In the genomic region with DNA sequence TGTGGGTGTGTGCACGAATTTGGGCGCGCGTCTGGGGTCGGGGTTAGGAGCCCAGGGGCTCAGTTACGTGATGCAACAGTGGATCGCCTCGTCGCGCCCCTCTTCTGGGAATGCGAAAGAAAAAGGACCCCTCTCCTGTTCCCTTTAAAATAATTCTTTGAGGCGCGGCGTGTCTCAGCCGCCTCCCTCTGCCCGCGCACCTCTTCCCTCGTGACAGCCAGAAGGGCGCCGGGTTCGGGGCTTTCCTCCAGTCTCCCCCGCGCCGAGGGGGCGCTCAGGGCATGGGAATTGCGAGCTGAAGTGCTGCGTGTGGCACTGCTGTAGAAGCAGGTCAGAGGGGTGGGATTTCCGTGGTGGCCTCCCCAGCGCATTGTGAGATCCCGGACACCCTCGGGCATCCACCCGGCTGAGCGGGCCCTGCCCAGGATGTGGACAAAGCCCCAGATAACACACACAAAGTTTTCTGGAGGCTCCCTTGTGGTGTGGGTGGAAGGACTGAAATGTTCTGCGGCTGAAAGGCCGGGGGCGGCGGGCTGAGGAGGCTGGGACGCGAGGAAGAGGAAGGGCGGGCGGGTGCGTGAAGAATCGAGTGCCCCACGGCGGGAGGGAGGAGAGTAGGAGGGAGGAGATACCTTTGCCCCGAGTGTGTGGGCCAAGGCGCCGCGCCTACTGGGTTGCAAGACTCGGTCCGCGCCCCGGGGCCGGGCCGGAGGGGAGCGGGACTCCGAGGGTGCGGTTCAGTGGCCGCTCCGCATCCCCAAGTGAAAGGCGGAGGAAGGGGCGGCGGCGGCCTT, we compare ENCODE assay signal across 7 cellular contexts. TPM values are rescaled to one million over a fixed set of nuclear protein-coding genes. Genes with fewer than 3 reads are reported as not detected.
DNase-seq lines count a peak whose midpoint lies in the region; ATAC-seq and TF ChIP-seq lines count a peak whose summit lies in the region.

No MANE protein-coding gene starts in this region.

- H3K36me3 ChIP-seq in HEK293 (ENCODE audit: control insufficient read depth in 2 of 2, insufficient read depth in 1 of 2, low read length in 2 of 2) (no peaks in the 10 kb centered on the region; a peak in 1 of 3 replicates), endodermal cell (ENCODE audit: control insufficient read depth, insufficient read depth, low read length) (peaks cover 2% of the 10 kb centered on the region)

- WGBS in endodermal cell (ENCODE audit: insufficient coverage in 1 of 2, insufficient read length in 1 of 2), 2 experiments = 0 to 1% methylated on average over 19 to 64 of the region's 64 CpGs

- H3K27me3 Mint-ChIP-seq in endodermal cell (ENCODE audit: insufficient read depth) = peaks cover 10% of the 10 kb centered on the region
- no peaks in the 10 kb centered on the region for H3K27me3 Mint-ChIP-seq in mesothelial cell of epicardium (ENCODE audit: low read depth)

- DNase-seq in NCI-H128 (lab: John Stamatoyannopoulos, UW; ENCODE audit: unreplicated experiment) (peak; percentile 21), endodermal cell (peak; percentile 80), mesothelial cell of epicardium (ENCODE audit: low spot score in 2 of 2, unreplicated experiment in 2 of 2) (peak; percentile 28 to 65)
- DNase-seq in activated CD8-positive, alpha-beta memory T cell treated with anti-CD3 and anti-CD28 coated beads, Interleukin-2, amount 50 U/mL, for 1 hour (ENCODE audit: extremely low read depth) = peak; percentile 3
- peak; percentile 18 for DNase-seq in stimulated activated CD8-positive, alpha-beta memory T cell treated with anti-CD3 and anti-CD28 coated beads, Interleukin-7, amount 100 ng/mL, for 24 hours (ENCODE audit: low read depth)

- H3K4me3 Mint-ChIP-seq in endodermal cell = peak overlapping the region; percentile 88
- peak overlapping the region; percentile 81 for H3K4me3 Mint-ChIP-seq in mesothelial cell of epicardium

- peak overlapping the region; percentile 75 for H3K9ac ChIP-seq in endodermal cell (ENCODE audit: extremely low read depth, low read length, poor library complexity, severe bottlenecking)

- peak overlapping the region; percentile 68 for H3K27ac ChIP-seq in HEK293 (ENCODE audit: extremely low read depth, low read depth, low read length)
- peak overlapping the region; percentile 85 for H3K27ac ChIP-seq in endodermal cell (ENCODE audit: low read depth, low read length)

- H3K9me3 ChIP-seq in HEK293 (ENCODE audit: control insufficient read depth, insufficient read depth, low read depth, low read length) (no peaks in the 10 kb centered on the region), endodermal cell (ENCODE audit: control insufficient read depth, low read length) (no peaks in the 10 kb centered on the region)

- H3K27me3 ChIP-seq in endodermal cell (ENCODE audit: control insufficient read depth, insufficient read depth, low read length, poor library complexity, severe bottlenecking) = no peaks in the 10 kb centered on the region

- POLR2A ChIA-PET in HEK293 (lab: Yijun Ruan, JAX) = interaction anchor here (0.7 to 1.0 kb wide), 3 partner anchors 30 to 503 kb away, joined by 3 to 4 read pairs (median 3); no protein-coding TSS in a partner anchor

- H3K9me3 Mint-ChIP-seq in endodermal cell = no peaks in the 10 kb centered on the region
- no peaks in the 10 kb centered on the region for H3K9me3 Mint-ChIP-seq in mesothelial cell of epicardium

- H3K27ac Mint-ChIP-seq in endodermal cell (peak overlapping the region; percentile 77), mesothelial cell of epicardium (peak overlapping the region; percentile 90)

- peak; percentile 27 for ATAC-seq in GM18498 (IDR thresholded peaks at IDR 0.05; ENCODE audit: unreplicated experiment)

- no peaks in the 10 kb centered on the region for H3K4me1 ChIP-seq in HEK293 (ENCODE audit: control insufficient read depth, insufficient read depth, low read length)
- peaks cover 5% of the 10 kb centered on the region for H3K4me1 ChIP-seq in endodermal cell (ENCODE audit: control insufficient read depth, insufficient read depth, low read length)

- H3K4me1 Mint-ChIP-seq in endodermal cell (peaks cover 28% of the 10 kb centered on the region), mesothelial cell of epicardium (peaks cover 45% of the 10 kb centered on the region)

- peak; percentile 42; the same call in 1 of the 2 replicates for TF ChIP-seq CTCF in HEK293 (tag by site-specific recombination; IDR thresholded peaks at IDR 0.05)
- TF ChIP-seq CTCF in endodermal cell (conservative IDR thresholded peaks at IDR 0.05) = no peak
- no peak for TF ChIP-seq CTCF in mesothelial cell of epicardium (IDR thresholded peaks at IDR 0.05; ENCODE audit: unreplicated experiment)

- H3K4me3 ChIP-seq in HEK293 (ENCODE audit: low read depth, low read length) (peak overlapping the region; percentile 71), endodermal cell (ENCODE audit: low read length) (peak overlapping the region; percentile 88)

- CTCF ChIA-PET in HEK293 (lab: Yijun Ruan, JAX) = no interaction called here

- H3K36me3 Mint-ChIP-seq in endodermal cell (ENCODE audit: low read depth) (peaks cover 3% of the 10 kb centered on the region), mesothelial cell of epicardium (peaks cover 3% of the 10 kb centered on the region)

TF ChIP-seq in HEK293, 187 proteins besides CTCF, POLR2A, EP300 and RAD21 (continues in another document):
- TF ChIP-seq ZNF701 (tag by site-specific recombination; IDR thresholded peaks at IDR 0.05) = no peak
- TF ChIP-seq ZNF561 (tag by site-specific recombination; IDR thresholded peaks at IDR 0.05; ENCODE audit: borderline replicate concordance) = no peak
- TF ChIP-seq ZNF37A (tag by site-specific recombination; IDR thresholded peaks at IDR 0.05) = no peak
- no peak for TF ChIP-seq KLF8 (tag by site-specific recombination; IDR thresholded peaks at IDR 0.05)
- TF ChIP-seq ZEB2 (tag by site-specific recombination; IDR thresholded peaks at IDR 0.05) = no peak
- TF ChIP-seq ZNF558 (tag by site-specific recombination; IDR thresholded peaks at IDR 0.05) = no peak
- TF ChIP-seq GLI2 (tag by site-specific recombination; IDR thresholded peaks at IDR 0.05; ENCODE audit: borderline replicate concordance, low read depth) = no peak
- TF ChIP-seq FEZF1 (tag by site-specific recombination; IDR thresholded peaks at IDR 0.05) = no peak
- TF ChIP-seq ZNF707 (tag by site-specific recombination; IDR thresholded peaks at IDR 0.05) = no peak
- no peak for TF ChIP-seq ZFP69B (tag by site-specific recombination; IDR thresholded peaks at IDR 0.05)
- TF ChIP-seq ZNF785 (tag by site-specific recombination; IDR thresholded peaks at IDR 0.05) = no peak
- no peak for TF ChIP-seq ZNF366 (tag by site-specific recombination; conservative IDR thresholded peaks at IDR 0.05)
- no peak for TF ChIP-seq ZNF530 (tag by site-specific recombination; IDR thresholded peaks at IDR 0.05; ENCODE audit: low read depth)
- TF ChIP-seq HOXA7 (CRISPR knock-in tag; IDR thresholded peaks at IDR 0.05; ENCODE audit: borderline replicate concordance) = no peak
- no peak for TF ChIP-seq ZBTB7A (tag by site-specific recombination; IDR thresholded peaks at IDR 0.05; ENCODE audit: low read depth)
- no peak for TF ChIP-seq ZNF548 (tag by site-specific recombination; IDR thresholded peaks at IDR 0.05)
- no peak for TF ChIP-seq MEIS1 (CRISPR knock-in tag; IDR thresholded peaks at IDR 0.05; ENCODE audit: borderline replicate concordance)
- TF ChIP-seq EGR2 (tag by site-specific recombination; IDR thresholded peaks at IDR 0.05; ENCODE audit: low read depth) = peak; percentile 97
- TF ChIP-seq, protein P1, sequence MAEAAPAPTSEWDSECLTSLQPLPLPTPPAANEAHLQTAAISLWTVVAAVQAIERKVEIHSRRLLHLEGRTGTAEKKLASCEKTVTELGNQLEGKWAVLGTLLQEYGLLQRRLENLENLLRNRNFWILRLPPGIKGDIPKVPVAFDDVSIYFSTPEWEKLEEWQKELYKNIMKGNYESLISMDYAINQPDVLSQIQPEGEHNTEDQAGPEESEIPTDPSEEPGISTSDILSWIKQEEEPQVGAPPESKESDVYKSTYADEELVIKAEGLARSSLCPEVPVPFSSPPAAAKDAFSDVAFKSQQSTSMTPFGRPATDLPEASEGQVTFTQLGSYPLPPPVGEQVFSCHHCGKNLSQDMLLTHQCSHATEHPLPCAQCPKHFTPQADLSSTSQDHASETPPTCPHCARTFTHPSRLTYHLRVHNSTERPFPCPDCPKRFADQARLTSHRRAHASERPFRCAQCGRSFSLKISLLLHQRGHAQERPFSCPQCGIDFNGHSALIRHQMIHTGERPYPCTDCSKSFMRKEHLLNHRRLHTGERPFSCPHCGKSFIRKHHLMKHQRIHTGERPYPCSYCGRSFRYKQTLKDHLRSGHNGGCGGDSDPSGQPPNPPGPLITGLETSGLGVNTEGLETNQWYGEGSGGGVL (tag by site-specific recombination; IDR thresholded peaks at IDR 0.05) = peak; percentile 36; the same call in 1 of the 2 replicates
- no peak for TF ChIP-seq ZFP41 (tag by site-specific recombination; IDR thresholded peaks at IDR 0.05; ENCODE audit: borderline replicate concordance)
- TF ChIP-seq ZFHX2 (tag by site-specific recombination; conservative IDR thresholded peaks at IDR 0.05) = peak; percentile 97
- peak; percentile 85 for TF ChIP-seq ZNF610 (tag by site-specific recombination; IDR thresholded peaks at IDR 0.05; ENCODE audit: borderline replicate concordance)
- TF ChIP-seq ZNF391 (tag by site-specific recombination; IDR thresholded peaks at IDR 0.05; ENCODE audit: borderline replicate concordance, low read depth) = 0 out of 2 replicates have a peak, but pooled peaks have one; percentile 8
- no peak for TF ChIP-seq ZNF792 (tag by site-specific recombination; IDR thresholded peaks at IDR 0.05)
- no peak for TF ChIP-seq ZNF350 (tag by site-specific recombination; IDR thresholded peaks at IDR 0.05)
- TF ChIP-seq WT1 (tag by site-specific recombination; IDR thresholded peaks at IDR 0.05) = no peak
- TF ChIP-seq ZNF843 (tag by site-specific recombination; IDR thresholded peaks at IDR 0.05) = no peak
- TF ChIP-seq ZNF140 (tag by site-specific recombination; IDR thresholded peaks at IDR 0.05) = no peak

RNA-seq across cellular contexts. Expression of gene SEPTIN11, which starts 0.7 kb away (rescaled TPM):
- total RNA-seq in endodermal cell = 100 to 1,000 TPM; 102 to 116 TPM
- polyA plus RNA-seq in endodermal cell (2013, experiment 1 of 2) = 130 TPM
- 129 TPM for polyA plus RNA-seq in endodermal cell (2013, experiment 2 of 2)
- total RNA-seq in mesothelial cell of epicardium = 83.6 to 88.5 TPM (median 84.1 TPM) in 3 replicates

RNA-seq across cellular contexts. Expression of gene SOWAHB, which starts 52.3 kb away (rescaled TPM):
- 1 to 10 TPM; 1.2 to 2.6 TPM for total RNA-seq in endodermal cell
- polyA plus RNA-seq in endodermal cell (2013, experiment 1 of 2) = 0.50 TPM
- 0.46 TPM for polyA plus RNA-seq in endodermal cell (2013, experiment 2 of 2)
- 1.1 to 1.3 TPM (median 1.2 TPM) in 3 replicates for total RNA-seq in mesothelial cell of epicardium

Comparison
In these comparisons a context has a peak if more than half of its experiments do, and no peak if none do; other contexts are left out.
1. Peak in every context shown above with its lines: DNase-seq, ATAC-seq, H3K4me3 ChIP-seq and H3K27ac ChIP-seq.
2. DNase-seq: peak in every context shown above with its lines; median percentile 80 in endodermal cell; 46 in mesothelial cell of epicardium; 21 in NCI-H128; 18 in stimulated activated CD8-positive, alpha-beta memory T cell treated with anti-CD3 and anti-CD28 coated beads, Interleukin-7, amount 100 ng/mL, for 24 hours; 3 in activated CD8-positive, alpha-beta memory T cell treated with anti-CD3 and anti-CD28 coated beads, Interleukin-2, amount 50 U/mL, for 1 hour.